In genomic region chr14:31678421-31679249, GRCh38 we compare ENCODE assay signal across 21 cellular contexts.
DNase-seq lines count a peak whose midpoint lies in the region; ATAC-seq, FAIRE-seq and TF ChIP-seq lines count a peak whose summit lies in the region.
"Had no signal": no experiment of that assay in that cellular context is flagged by ENCODE, and none has a peak within 500 bp of the region (broad histone marks: within the 10 kb centered on the region; RNA-seq: fewer than 3 reads in every experiment).

No MANE protein-coding gene starts in this region.

- no peak for FAIRE-seq in urothelium cell line (lab: Jason Lieb, UNC)
- FAIRE-seq: GM12878, RCC 7860 had no signal

- H3K4me3 Mint-ChIP-seq in activated naive CD8-positive, alpha-beta T cell treated with anti-CD3 and anti-CD28 coated beads, Interleukin-2, amount 50 U/mL, for 24 hours, result no peak overlapping the region
- H3K4me3 Mint-ChIP-seq: CD4-positive, alpha-beta T cell; IgD-negative memory B cell had no signal

- H3K27ac Mint-ChIP-seq in activated naive CD8-positive, alpha-beta T cell treated with anti-CD3 and anti-CD28 coated beads, Interleukin-2, amount 50 U/mL, for 24 hours, result no peak overlapping the region
- H3K27ac Mint-ChIP-seq: CD4-positive, alpha-beta T cell; IgD-negative memory B cell had no signal

- H3K36me3 Mint-ChIP-seq in activated naive CD8-positive, alpha-beta T cell treated with anti-CD3 and anti-CD28 coated beads, Interleukin-2, amount 50 U/mL, for 24 hours (ENCODE audit: low read depth), result peaks cover 36% of the 10 kb centered on the region

- no peaks in the 10 kb centered on the region for H3K4me1 Mint-ChIP-seq in activated naive CD8-positive, alpha-beta T cell treated with anti-CD3 and anti-CD28 coated beads, Interleukin-2, amount 50 U/mL, for 24 hours

- ATAC-seq in mucosa of descending colon, result peak; percentile 18
- ATAC-seq in activated naive CD8-positive, alpha-beta T cell treated with anti-CD3 and anti-CD28 coated beads, Interleukin-2, amount 50 U/mL, for 24 hours, result no peak
- ATAC-seq: GM12878 had no signal

- H3K9me3 ChIP-seq in mucosa of descending colon, result no peaks in the 10 kb centered on the region
- H3K9me3 ChIP-seq: BLaER1 had no signal

- H3K4me1 ChIP-seq in mucosa of descending colon (ENCODE audit: low read depth), result no peaks in the 10 kb centered on the region
- H3K4me1 ChIP-seq: BLaER1 had no signal

- peaks cover 18% of the 10 kb centered on the region for H3K9me3 Mint-ChIP-seq in activated naive CD8-positive, alpha-beta T cell treated with anti-CD3 and anti-CD28 coated beads, Interleukin-2, amount 50 U/mL, for 24 hours

- no peaks in the 10 kb centered on the region for H3K27me3 Mint-ChIP-seq in activated naive CD8-positive, alpha-beta T cell treated with anti-CD3 and anti-CD28 coated beads, Interleukin-2, amount 50 U/mL, for 24 hours
- H3K27me3 Mint-ChIP-seq: CD4-positive, alpha-beta T cell; IgD-negative memory B cell had no signal

- no peak overlapping the region for H3K4me3 ChIP-seq in mucosa of descending colon
- H3K4me3 ChIP-seq: BLaER1, GM12878 had no signal

- DNase-seq in NCI-H146 (lab: John Stamatoyannopoulos, UW) (peak; percentile 1), NCI-H146 treated with DMSO at 0.1 percent for 48 hours (lab: John Stamatoyannopoulos, UW; ENCODE audit: unreplicated experiment) (no peak), dedifferentiated amniotic fluid mesenchymal stem cell (ENCODE audit: extremely low spot score) (peak; percentile 4), mucosa of descending colon (no peak), urothelium cell line (ENCODE audit: low spot score) (peak; percentile 2), KG1 (lab: John Stamatoyannopoulos, UW) (no peak), hippocampal formation (lab: John Stamatoyannopoulos, UW) (no peak)
- no peak for DNase-seq in activated naive CD8-positive, alpha-beta T cell treated with anti-CD3 and anti-CD28 coated beads, Interleukin-2, amount 50 U/mL, for 24 hours
- DNase-seq: ACHN; CD4-positive, alpha-beta T cell; DND-41; GOT3; HCEC 1CT; Karpas-422; NCI-H187 treated with DMSO at 0.1 percent for 48 hours; NCI-H2107; Right ventricle myocardium superior had no signal

- TF ChIP-seq CTCF in mucosa of descending colon (IDR thresholded peaks at IDR 0.05), result no peak

- H3K36me3 ChIP-seq in mucosa of descending colon (ENCODE audit: low read depth), result no peaks in the 10 kb centered on the region

- intact Hi-C loops in mucosa of descending colon (cut with DNase I, micrococcal nuclease), result no loop called here

Comparison
In these comparisons a context has a peak if more than half of its experiments do, and no peak if none do; other contexts are left out.
1. DNase-seq: peak in NCI-H146 (single experiment), dedifferentiated amniotic fluid mesenchymal stem cell (single experiment) and urothelium cell line (single experiment); none in NCI-H146 treated with DMSO at 0.1 percent for 48 hours (single experiment), mucosa of descending colon (0 of 3), activated naive CD8-positive, alpha-beta T cell treated with anti-CD3 and anti-CD28 coated beads, Interleukin-2, amount 50 U/mL, for 24 hours (single experiment), KG1 (single experiment) and hippocampal formation (0 of 2).